Comparison of ENCODE assay signal across 16 cellular contexts in the genomic region with DNA sequence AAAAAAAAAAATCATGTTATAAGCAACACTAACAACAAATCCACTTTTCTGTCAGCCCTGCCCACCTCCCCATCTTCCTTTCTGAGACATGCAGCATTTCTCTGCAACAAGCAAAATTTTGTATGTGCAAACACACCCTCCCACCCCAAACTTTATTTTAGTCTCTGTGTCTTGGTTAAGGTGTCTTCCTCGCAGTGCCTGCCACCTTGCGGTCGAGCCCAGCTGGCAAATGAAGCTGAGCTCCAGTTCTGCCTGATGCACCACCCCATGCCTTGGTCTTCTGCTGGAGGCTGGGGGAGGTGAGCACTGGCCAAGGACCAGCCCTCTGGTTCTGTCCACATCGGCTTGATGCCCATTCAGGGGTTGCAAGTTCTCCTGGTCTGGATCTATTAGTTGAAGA.
A peak's percentile ranks its signal among the peaks of the same experiment; 100 is the strongest.
DNase-seq lines count a peak whose midpoint lies in the region; ATAC-seq and TF ChIP-seq lines count a peak whose summit lies in the region.
"Had no signal": no experiment of that assay in that cellular context is flagged by ENCODE, and none has a peak within 500 bp of the region (broad histone marks: within the 10 kb centered on the region; RNA-seq: fewer than 3 reads in every experiment).

No MANE protein-coding gene starts in this region.

- H3K56ac ChIP-seq in H9 (ENCODE audit: insufficient read length, low read depth, low read length), result no peak overlapping the region

- H4K91ac ChIP-seq in H9 (ENCODE audit: insufficient read length, low read depth, low read length), result no peak overlapping the region

- H3K27ac Mint-ChIP-seq in H9 (peak overlapping the region in 1 of 3 experiments; percentile 83; a peak in 1 of 7 replicates), endodermal cell (no peak overlapping the region)

- H2BK5ac ChIP-seq in H9 (ENCODE audit: insufficient read length, low read length), result no peak overlapping the region

- H3K23ac ChIP-seq in H9 (ENCODE audit: insufficient read length, low read depth, low read length), result no peak overlapping the region

- H3K4me3 ChIP-seq in OCI-LY1 (ENCODE audit: low read depth, low read length, poor library complexity, severe bottlenecking), result no peak overlapping the region
- H3K4me3 ChIP-seq in endodermal cell (ENCODE audit: low read length), result no peak overlapping the region

- peaks cover 19 to 23% of the 10 kb centered on the region in 2 experiments; a peak in 4 of 5 replicates for H3K9me3 Mint-ChIP-seq in H9
- peaks cover 29% of the 10 kb centered on the region for H3K9me3 Mint-ChIP-seq in endodermal cell

- H4K5ac ChIP-seq in H9 (ENCODE audit: insufficient read length, low read depth, low read length), result no peak overlapping the region

- TF ChIP-seq POLR2A in GM18505 (IDR thresholded peaks at IDR 0.05; ENCODE audit: borderline replicate concordance, extremely low read depth, insufficient read depth, insufficient read length), result no peak

- no peak overlapping the region for H4K8ac ChIP-seq in H9 (replicated peaks; ENCODE audit: insufficient read length, low read depth, low read length)

- H2BK120ac ChIP-seq in H9 (ENCODE audit: low read depth, low read length, poor library complexity, severe bottlenecking), result no peak overlapping the region

- ATAC-seq in GM18505 (IDR thresholded peaks at IDR 0.05; ENCODE audit: unreplicated experiment), result no peak
- ATAC-seq: HCT116 had no signal

- no peak overlapping the region for H3K9ac ChIP-seq in H9 (ENCODE audit: extremely low read depth, insufficient read length, low read length)
- no peak overlapping the region for H3K9ac ChIP-seq in OCI-LY1 (ENCODE audit: low read length)
- no peak overlapping the region for H3K9ac ChIP-seq in endodermal cell (ENCODE audit: extremely low read depth, low read length, poor library complexity, severe bottlenecking)

- no peaks in the 10 kb centered on the region for H3K23me2 ChIP-seq in H9 (ENCODE audit: insufficient read length, low read depth, low read length, poor library complexity, severe bottlenecking)

- H3K4me1 Mint-ChIP-seq in H9 (no peaks in the 10 kb centered on the region), endodermal cell (no peaks in the 10 kb centered on the region)

- H3K79me2 ChIP-seq in H9 (ENCODE audit: insufficient read depth, low read length) (no peaks in the 10 kb centered on the region), OCI-LY1 (ENCODE audit: insufficient read depth, low read length) (no peaks in the 10 kb centered on the region)

- H3K4me2 ChIP-seq in H9 (ENCODE audit: insufficient read depth, insufficient read length, low read length) (no peak overlapping the region), OCI-LY1 (ENCODE audit: low read length) (no peak overlapping the region)

- no peak overlapping the region for H2BK20ac ChIP-seq in H9 (ENCODE audit: low read depth, low read length, poor library complexity, severe bottlenecking)

- H3K4ac ChIP-seq in H9 (ENCODE audit: low read depth, low read length), result no peak overlapping the region

- no peaks in the 10 kb centered on the region for H3F3A ChIP-seq in OCI-LY1 (ENCODE audit: insufficient read depth, low read length)

- H3T11ph ChIP-seq in H9 (ENCODE audit: low read length), result no peak overlapping the region

- H3K9me3 ChIP-seq in H9 (ENCODE audit: control insufficient read depth, low read depth, low read length), result no peaks in the 10 kb centered on the region
- no peaks in the 10 kb centered on the region for H3K9me3 ChIP-seq in OCI-LY1 (ENCODE audit: low read length)
- H3K9me3 ChIP-seq in endodermal cell (ENCODE audit: control insufficient read depth, low read length), result peaks cover 16% of the 10 kb centered on the region

- H3K18ac ChIP-seq in H9 (ENCODE audit: insufficient read length, low read depth, low read length), result no peak overlapping the region

- H4K20me1 ChIP-seq in H9 (ENCODE audit: control insufficient read depth, insufficient read depth, insufficient read length), result no peaks in the 10 kb centered on the region
- H4K20me1 ChIP-seq in OCI-LY1 (ENCODE audit: insufficient read depth, low read length), result no peaks in the 10 kb centered on the region

- TF ChIP-seq CTCF in H9 (conservative IDR thresholded peaks at IDR 0.05) (peak; percentile 29; the same call in 1 of the 3 replicates), OCI-LY1 (IDR thresholded peaks at IDR 0.05; ENCODE audit: low read length) (peak; percentile 79), endodermal cell (conservative IDR thresholded peaks at IDR 0.05) (peak; percentile 45)

- H3K4me3 Mint-ChIP-seq in H9, result no peak overlapping the region
- H3K4me3 Mint-ChIP-seq in endodermal cell, result no peak overlapping the region
- H3K4me3 Mint-ChIP-seq: CD4-positive, alpha-beta memory T cell had no signal

- H2BK15ac ChIP-seq in H9 (ENCODE audit: low read depth, low read length), result no peak overlapping the region

- H3K36me3 Mint-ChIP-seq in H9 (ENCODE audit: insufficient read depth in 1 of 3, low read depth in 3 of 3), result peaks cover 9 to 19% (median 10%) of the 10 kb centered on the region in 3 experiments
- peaks cover 21% of the 10 kb centered on the region for H3K36me3 Mint-ChIP-seq in endodermal cell (ENCODE audit: low read depth)

- H3K4me1 ChIP-seq in H9 (ENCODE audit: insufficient read depth, low read length), result no peaks in the 10 kb centered on the region
- H3K4me1 ChIP-seq in OCI-LY1 (ENCODE audit: insufficient read depth, low read length, severe bottlenecking), result peaks cover 23% of the 10 kb centered on the region
- no peaks in the 10 kb centered on the region for H3K4me1 ChIP-seq in endodermal cell (ENCODE audit: control insufficient read depth, insufficient read depth, low read length)

- no peak for DNase-seq in H9
- DNase-seq in endodermal cell, result no peak
- DNase-seq in NOMO-1 treated with dmso at 0.1 percent for 144 hours (lab: John Stamatoyannopoulos, UW; ENCODE audit: unreplicated experiment), result no peak
- no peak for DNase-seq in hypothalamus (lab: John Stamatoyannopoulos, UW)
- DNase-seq: C1 segment of cervical spinal cord; Calu3; CD4-positive, alpha-beta memory T cell; COR-L47; DMS53; DMS79 treated with DMSO at 0.1 percent for 48 hours; GF-D8; GOT3; H7 had no signal

- H3K27me3 ChIP-seq in H9 (ENCODE audit: insufficient read depth, low read length) (no peaks in the 10 kb centered on the region), OCI-LY1 (ENCODE audit: insufficient read depth, low read length) (no peaks in the 10 kb centered on the region), endodermal cell (ENCODE audit: control insufficient read depth, insufficient read depth, low read length, poor library complexity, severe bottlenecking) (no peaks in the 10 kb centered on the region)

- no peaks in the 10 kb centered on the region for H3K9me2 ChIP-seq in OCI-LY1 (ENCODE audit: low read depth, low read length)

- H3K27ac ChIP-seq in H9 (ENCODE audit: insufficient read length, low read depth, low read length), result no peak overlapping the region
- H3K27ac ChIP-seq in OCI-LY1 (ENCODE audit: low read depth, low read length, poor library complexity, severe bottlenecking), result no peak overlapping the region
- H3K27ac ChIP-seq in endodermal cell (ENCODE audit: low read depth, low read length), result no peak overlapping the region

- H3K36me3 ChIP-seq in OCI-LY1 (ENCODE audit: insufficient read depth, low read length) (no peaks in the 10 kb centered on the region), endodermal cell (ENCODE audit: control insufficient read depth, insufficient read depth, low read length) (no peaks in the 10 kb centered on the region)

- no peaks in the 10 kb centered on the region for H3K79me1 ChIP-seq in H9 (ENCODE audit: insufficient read depth, low read depth, low read length, poor library complexity, severe bottlenecking)

- no peak overlapping the region for H2AK5ac ChIP-seq in H9 (ENCODE audit: insufficient read length, low read length)

- H3K14ac ChIP-seq in H9 (ENCODE audit: insufficient read depth, low read length), result no peak overlapping the region

- H2AFZ ChIP-seq in H9 (ENCODE audit: low read length), result no peak overlapping the region
- H2AFZ ChIP-seq in OCI-LY1 (ENCODE audit: low read length), result no peak overlapping the region

- no CpG with 5 or more reads among the region's 4 CpGs for WGBS in H9 (ENCODE audit: extremely low coverage, insufficient read length, low lambda C conversion rate)
- 90% methylated on average over 2 to 4 of the region's 4 CpGs for WGBS in endodermal cell (ENCODE audit: insufficient coverage in 1 of 2, insufficient read length in 1 of 2), 2 experiments

- H3K27me3 Mint-ChIP-seq in H9 (ENCODE audit: low read depth), result no peaks in the 10 kb centered on the region
- H3K27me3 Mint-ChIP-seq in endodermal cell (ENCODE audit: insufficient read depth), result no peaks in the 10 kb centered on the region
- H3K27me3 Mint-ChIP-seq: CD4-positive, alpha-beta memory T cell had no signal

- H2BK12ac ChIP-seq in H9 (ENCODE audit: insufficient read length, low read depth, low read length), result no peak overlapping the region

Comparison
In these comparisons a context has a peak if more than half of its experiments do, and no peak if none do; other contexts are left out.
1. CTCF ChIP-seq: peak in every context shown above with its lines; median percentile 79 in OCI-LY1; 45 in endodermal cell; 29 in H9.